In genomic region chr14:103509864-103510263, GRCh38 we compare ENCODE assay signal across 25 cellular contexts.
"Had no signal": no experiment of that assay in that cellular context is flagged by ENCODE, and none has a peak within 500 bp of the region (broad histone marks: within the 10 kb centered on the region; RNA-seq: fewer than 3 reads in every experiment).

No MANE protein-coding gene starts in this region.

- H3K9me3 Mint-ChIP-seq: activated naive CD4-positive, alpha-beta T cell treated with anti-CD3 and anti-CD28 coated beads, Interleukin-2, amount 10 ng/mL, durations not matched to agents 7 days and 5 days; activated naive CD8-positive, alpha-beta T cell treated with anti-CD3 and anti-CD28 coated beads, Interleukin-2, amount 50 U/mL, for 24 hours; activated T-helper 2 cell treated with anti-CD3 and anti-CD28 coated beads, Interferon-gamma antibody, Interleukin-2, Interleukin-4, amounts not matched to agents 10 μg/mL and 5 μg/mL and 100 μg/mL, durations not matched to agents 14 hours and 24 hours and 36 hours; naive thymus-derived CD4-positive, alpha-beta T cell; stimulated activated memory B cell treated with anti-CD40 and anti-IgM and Interleukin-4, amounts not matched to agents 10 μg/mL and 1 μg/mL and 100 μg/mL, for 72 hours; type B pancreatic cell had no signal

- ATAC-seq: activated CD8-positive, alpha-beta T cell treated with anti-CD3 and anti-CD28 coated beads, Interleukin-2, amount 10 ng/mL, durations not matched to agents 7 days and 5 days; activated naive CD8-positive, alpha-beta T cell treated with anti-CD3 and anti-CD28 coated beads, Interleukin-2, amount 50 U/mL, for 24 hours; gastrocnemius medialis; naive thymus-derived CD4-positive, alpha-beta T cell; psoas muscle; stimulated activated memory B cell treated with anti-CD40 and anti-IgM and Interleukin-4, amounts not matched to agents 10 μg/mL and 1 μg/mL and 100 μg/mL, for 72 hours had no signal

- H3K27ac Mint-ChIP-seq: activated naive CD4-positive, alpha-beta T cell treated with anti-CD3 and anti-CD28 coated beads, Interleukin-2, amount 10 ng/mL, durations not matched to agents 7 days and 5 days; activated naive CD8-positive, alpha-beta T cell treated with anti-CD3 and anti-CD28 coated beads, Interleukin-2, amount 50 U/mL, for 24 hours; activated T-helper 2 cell treated with anti-CD3 and anti-CD28 coated beads, Interferon-gamma antibody, Interleukin-2, Interleukin-4, amounts not matched to agents 10 μg/mL and 5 μg/mL and 100 μg/mL, durations not matched to agents 14 hours and 24 hours and 36 hours; stimulated activated memory B cell treated with anti-CD40 and anti-IgM and Interleukin-4, amounts not matched to agents 10 μg/mL and 1 μg/mL and 100 μg/mL, for 72 hours had no signal

- H3K36me3 ChIP-seq: ovary had no signal

- H3K27me3 ChIP-seq: brain microvascular endothelial cell, dorsolateral prefrontal cortex, esophagus squamous epithelium, gastrocnemius medialis, ovary, right atrium auricular region, testis had no signal

- DNase-seq: activated CD4-positive, alpha-beta T cell treated with anti-CD3 and anti-CD28 coated beads for 1 hour; activated CD4-positive, alpha-beta T cell treated with anti-CD3 and anti-CD28 coated beads, Interleukin-2, amount 50 U/mL, for 1 hour; activated CD8-positive, alpha-beta T cell treated with anti-CD3 and anti-CD28 coated beads, Interleukin-2, amount 10 ng/mL, durations not matched to agents 7 days and 5 days; activated naive CD4-positive, alpha-beta T cell treated with anti-CD3 and anti-CD28 coated beads, Interleukin-2, amount 10 ng/mL, durations not matched to agents 7 days and 5 days; activated naive CD8-positive, alpha-beta T cell treated with anti-CD3 and anti-CD28 coated beads, Interleukin-2, amount 50 U/mL, for 24 hours; brain microvascular endothelial cell; central memory CD4-positive, alpha-beta T cell; esophagus squamous epithelium; hippocampal formation; kidney glomerular epithelial cell; left ventricle myocardium inferior; naive thymus-derived CD4-positive, alpha-beta T cell; SK-N-SH; stimulated activated CD4-positive, alpha-beta T cell treated with anti-CD3 and anti-CD28 coated beads, Interleukin-2, amount 100 ng/mL, for 24 hours; testis had no signal

- H3K9me3 ChIP-seq: esophagus squamous epithelium, gastrocnemius medialis, left ventricle myocardium inferior, ovary, psoas muscle, right atrium auricular region, SK-N-SH, testis had no signal

- H3K4me3 Mint-ChIP-seq: activated CD8-positive, alpha-beta T cell treated with anti-CD3 and anti-CD28 coated beads, Interleukin-2, amount 10 ng/mL, durations not matched to agents 7 days and 5 days; activated naive CD4-positive, alpha-beta T cell treated with anti-CD3 and anti-CD28 coated beads, Interleukin-2, amount 10 ng/mL, durations not matched to agents 7 days and 5 days; activated naive CD8-positive, alpha-beta T cell treated with anti-CD3 and anti-CD28 coated beads, Interleukin-2, amount 50 U/mL, for 24 hours; naive thymus-derived CD4-positive, alpha-beta T cell; stimulated activated memory B cell treated with anti-CD40 and anti-IgM and Interleukin-4, amounts not matched to agents 10 μg/mL and 1 μg/mL and 100 μg/mL, for 72 hours; type B pancreatic cell had no signal

- H3K27me3 Mint-ChIP-seq: activated naive CD4-positive, alpha-beta T cell treated with anti-CD3 and anti-CD28 coated beads, Interleukin-2, amount 10 ng/mL, durations not matched to agents 7 days and 5 days; activated naive CD8-positive, alpha-beta T cell treated with anti-CD3 and anti-CD28 coated beads, Interleukin-2, amount 50 U/mL, for 24 hours; naive thymus-derived CD4-positive, alpha-beta T cell; stimulated activated memory B cell treated with anti-CD40 and anti-IgM and Interleukin-4, amounts not matched to agents 10 μg/mL and 1 μg/mL and 100 μg/mL, for 72 hours; type B pancreatic cell had no signal

- H3K27ac ChIP-seq: brain microvascular endothelial cell, esophagus squamous epithelium, gastrocnemius medialis, ovary, psoas muscle, right atrium auricular region, skin epidermis, VCaP had no signal

- H3K4me1 Mint-ChIP-seq: activated naive CD8-positive, alpha-beta T cell treated with anti-CD3 and anti-CD28 coated beads, Interleukin-2, amount 50 U/mL, for 24 hours; stimulated activated memory B cell treated with anti-CD40 and anti-IgM and Interleukin-4, amounts not matched to agents 10 μg/mL and 1 μg/mL and 100 μg/mL, for 72 hours had no signal

- H3K4me3 ChIP-seq: dorsolateral prefrontal cortex, esophagus squamous epithelium, gastrocnemius medialis, left ventricle myocardium inferior, ovary, psoas muscle, right atrium auricular region, skin epidermis, testis had no signal
